In the genomic region with DNA sequence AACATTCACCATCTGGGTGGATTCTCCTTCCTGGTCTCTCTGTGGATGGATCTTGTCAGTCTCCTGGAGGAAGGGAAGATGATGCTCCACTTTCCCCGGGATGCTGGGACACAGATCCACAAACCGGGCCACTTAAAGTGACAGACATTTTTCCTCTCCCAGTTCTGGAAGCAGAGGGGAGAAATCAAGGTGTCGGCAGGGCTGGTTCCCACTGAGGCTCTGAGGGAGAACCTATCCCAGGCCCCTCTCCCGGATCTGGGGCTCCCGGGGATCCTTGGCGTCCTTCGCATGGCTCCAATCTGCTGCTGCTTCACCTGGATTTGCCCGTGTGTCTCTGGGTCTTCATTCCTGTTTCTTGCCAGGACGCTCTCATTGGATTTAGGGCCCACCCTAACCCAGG, we compare ENCODE assay signal across 14 cellular contexts.
DNase-seq lines count a peak whose midpoint lies in the region; ATAC-seq and TF ChIP-seq lines count a peak whose summit lies in the region.
"Had no signal": no experiment of that assay in that cellular context is flagged by ENCODE, and none has a peak within 500 bp of the region (broad histone marks: within the 10 kb centered on the region; RNA-seq: fewer than 3 reads in every experiment).

No MANE protein-coding gene starts in this region.

- H3K4me3 Mint-ChIP-seq in GM23338 = peak overlapping the region; percentile 78; the same call in 1 of the 3 replicates
- H3K4me3 Mint-ChIP-seq in WTC11 = peak overlapping the region; percentile 72
- peak overlapping the region; percentile 60 for H3K4me3 Mint-ChIP-seq in endodermal cell
- H3K4me3 Mint-ChIP-seq in osteocyte (ENCODE audit: unreplicated experiment) = no peak overlapping the region

- no peaks in the 10 kb centered on the region; the same call in 2 of the 3 replicates for H3K36me3 Mint-ChIP-seq in GM23338 (ENCODE audit: low read depth)
- no peaks in the 10 kb centered on the region for H3K36me3 Mint-ChIP-seq in WTC11
- H3K36me3 Mint-ChIP-seq in endodermal cell (ENCODE audit: low read depth) = no peaks in the 10 kb centered on the region
- H3K36me3 Mint-ChIP-seq in osteocyte (ENCODE audit: unreplicated experiment) = no peaks in the 10 kb centered on the region

- WGBS in endodermal cell (ENCODE audit: insufficient coverage in 1 of 2, insufficient read length in 1 of 2), 2 experiments = 88 to 97% methylated on average over 6 to 9 of the region's 9 CpGs

- H3K4me1 Mint-ChIP-seq in GM23338 (peaks cover 49% of the 10 kb centered on the region), WTC11 (peaks cover 48% of the 10 kb centered on the region), endodermal cell (peaks cover 10% of the 10 kb centered on the region), osteocyte (ENCODE audit: unreplicated experiment) (peaks cover 2% of the 10 kb centered on the region)

- H3K27ac ChIP-seq in GM23338 (ENCODE audit: low read depth) (no peak overlapping the region), endodermal cell (ENCODE audit: low read depth, low read length) (no peak overlapping the region)
- H3K27ac ChIP-seq: SJSA1 had no signal

- H3K9me3 ChIP-seq in endodermal cell (ENCODE audit: control insufficient read depth, low read length) = no peaks in the 10 kb centered on the region
- H3K9me3 ChIP-seq: SJSA1 had no signal

- H4K20me1 ChIP-seq in GM23338 (replicated peaks; ENCODE audit: insufficient read depth) = no peaks in the 10 kb centered on the region

- CTCF ChIA-PET in WTC11 (lab: Charles Lee) = interaction anchor here (1.1 kb wide), 1 partner anchor 153 kb away, joined by 3 read pairs; no protein-coding TSS in a partner anchor

- POLR2A ChIA-PET in WTC11 (lab: Charles Lee) = interaction anchor here (0.6 to 1.3 kb wide), 2 partner anchors 41 to 159 kb away, joined by 3 to 7 read pairs; no protein-coding TSS in a partner anchor

- H3K9me2 ChIP-seq in GM23338 (ENCODE audit: insufficient read depth) = no peaks in the 10 kb centered on the region

- peak overlapping the region; percentile 92 for H3K4me2 ChIP-seq in GM23338

- H3K9ac ChIP-seq in endodermal cell (ENCODE audit: extremely low read depth, low read length, poor library complexity, severe bottlenecking) = no peak overlapping the region

- DNase-seq in GM23338 (ENCODE audit: low spot score) = no peak
- DNase-seq in WTC11 (ENCODE audit: low spot score) = no peak
- no peak for DNase-seq in endodermal cell
- DNase-seq in osteocyte (ENCODE audit: extremely low spot score, unreplicated experiment) = peak; percentile 64
- no peak for DNase-seq in NCI-H1436 (lab: John Stamatoyannopoulos, UW)
- DNase-seq: DMS 273 treated with DMSO at 0.1 percent for 48 hours, KG1, NCI-H1092, NCI-H1694, NCI-H748 treated with DMSO at 0.1 percent for 48 hours, PC-3 had no signal

- peak overlapping the region; percentile 90 for H2AFZ ChIP-seq in GM23338

- ATAC-seq in GM23338 (no peak), WTC11 (no peak), GM19452 (IDR thresholded peaks at IDR 0.05; ENCODE audit: unreplicated experiment) (no peak), GM19328 (IDR thresholded peaks at IDR 0.05; ENCODE audit: unreplicated experiment) (no peak)
- ATAC-seq: PC-3 had no signal

- H3K27me3 ChIP-seq in GM23338 (ENCODE audit: insufficient read depth) (peaks cover 18% of the 10 kb centered on the region), endodermal cell (ENCODE audit: control insufficient read depth, insufficient read depth, low read length, poor library complexity, severe bottlenecking) (peaks cover 50% of the 10 kb centered on the region)

- H3K27me3 Mint-ChIP-seq in GM23338 (ENCODE audit: insufficient read depth, low read depth, poor library complexity) = peaks cover 46% of the 10 kb centered on the region
- H3K27me3 Mint-ChIP-seq in WTC11 (ENCODE audit: low read depth) = peaks cover 44% of the 10 kb centered on the region
- H3K27me3 Mint-ChIP-seq in endodermal cell (ENCODE audit: insufficient read depth) = peaks cover 67% of the 10 kb centered on the region
- peaks cover 86% of the 10 kb centered on the region for H3K27me3 Mint-ChIP-seq in osteocyte (ENCODE audit: unreplicated experiment)

- peak overlapping the region; percentile 83 for H3K4me3 ChIP-seq in GM23338
- no peak overlapping the region for H3K4me3 ChIP-seq in endodermal cell (ENCODE audit: low read length)
- H3K4me3 ChIP-seq: SJSA1 had no signal

- no peaks in the 10 kb centered on the region for H3K9me3 Mint-ChIP-seq in GM23338
- no peaks in the 10 kb centered on the region for H3K9me3 Mint-ChIP-seq in WTC11
- no peaks in the 10 kb centered on the region for H3K9me3 Mint-ChIP-seq in endodermal cell
- no peaks in the 10 kb centered on the region for H3K9me3 Mint-ChIP-seq in osteocyte (ENCODE audit: unreplicated experiment)

- H3F3A ChIP-seq in GM23338 (replicated peaks; ENCODE audit: low read depth) = no peaks in the 10 kb centered on the region

- no peak for TF ChIP-seq CTCF in GM23338 (conservative IDR thresholded peaks at IDR 0.05; ENCODE audit: low read depth in 2 of 2)
- TF ChIP-seq CTCF in WTC11 (IDR thresholded peaks at IDR 0.05) = no peak
- no peak for TF ChIP-seq CTCF in endodermal cell (conservative IDR thresholded peaks at IDR 0.05)
- TF ChIP-seq CTCF in osteocyte (IDR thresholded peaks at IDR 0.05) = no peak

- H3K4me1 ChIP-seq in GM23338 (ENCODE audit: insufficient read depth) (peaks cover 16% of the 10 kb centered on the region), endodermal cell (ENCODE audit: control insufficient read depth, insufficient read depth, low read length) (no peaks in the 10 kb centered on the region)
- H3K4me1 ChIP-seq: SJSA1 had no signal

- H3K27ac Mint-ChIP-seq in GM23338 (no peak overlapping the region), WTC11 (no peak overlapping the region), endodermal cell (no peak overlapping the region), osteocyte (ENCODE audit: unreplicated experiment) (no peak overlapping the region)

- H3K79me2 ChIP-seq in GM23338 (replicated peaks; ENCODE audit: insufficient read depth) = no peaks in the 10 kb centered on the region

- H3K36me3 ChIP-seq in GM23338 (ENCODE audit: insufficient read depth) (no peaks in the 10 kb centered on the region), endodermal cell (ENCODE audit: control insufficient read depth, insufficient read depth, low read length) (no peaks in the 10 kb centered on the region)
- H3K36me3 ChIP-seq: SJSA1 had no signal

TF ChIP-seq in GM23338, 12 proteins besides CTCF, POLR2A, EP300 and RAD21 (continues in another document):
- TF ChIP-seq EZH2phosphoT487 (IDR thresholded peaks at IDR 0.05; ENCODE audit: unreplicated experiment) (no peak), JUNB (IDR thresholded peaks at IDR 0.05; ENCODE audit: unreplicated experiment) (no peak), NANOG (IDR thresholded peaks at IDR 0.05; ENCODE audit: borderline replicate concordance) (no peak), EZH2 (IDR thresholded peaks at IDR 0.05; ENCODE audit: low read depth, unreplicated experiment) (no peak), ZNF331 (CRISPR knock-in tag; IDR thresholded peaks at IDR 0.05; ENCODE audit: low read depth) (no peak), CREB1 (CRISPR knock-in tag; IDR thresholded peaks at IDR 0.05; ENCODE audit: low read depth) (no peak), POLR2AphosphoS5 (IDR thresholded peaks at IDR 0.05; ENCODE audit: low read depth) (no peak)
- TF ChIP-seq, protein P1, sequence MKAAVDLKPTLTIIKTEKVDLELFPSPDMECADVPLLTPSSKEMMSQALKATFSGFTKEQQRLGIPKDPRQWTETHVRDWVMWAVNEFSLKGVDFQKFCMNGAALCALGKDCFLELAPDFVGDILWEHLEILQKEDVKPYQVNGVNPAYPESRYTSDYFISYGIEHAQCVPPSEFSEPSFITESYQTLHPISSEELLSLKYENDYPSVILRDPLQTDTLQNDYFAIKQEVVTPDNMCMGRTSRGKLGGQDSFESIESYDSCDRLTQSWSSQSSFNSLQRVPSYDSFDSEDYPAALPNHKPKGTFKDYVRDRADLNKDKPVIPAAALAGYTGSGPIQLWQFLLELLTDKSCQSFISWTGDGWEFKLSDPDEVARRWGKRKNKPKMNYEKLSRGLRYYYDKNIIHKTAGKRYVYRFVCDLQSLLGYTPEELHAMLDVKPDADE (IDR thresholded peaks at IDR 0.05) = no peak

TF ChIP-seq in WTC11, 78 proteins besides CTCF, POLR2A, EP300 and RAD21 (continues in another document):
- TF ChIP-seq NR1H2 (CRISPR knock-in tag; IDR thresholded peaks at IDR 0.05) (no peak), ETV6 (CRISPR knock-in tag; IDR thresholded peaks at IDR 0.05) (no peak), ZNF671 (CRISPR knock-in tag; IDR thresholded peaks at IDR 0.05) (no peak), GTF2I (CRISPR knock-in tag; conservative IDR thresholded peaks at IDR 0.05) (no peak), RELA (CRISPR knock-in tag; IDR thresholded peaks at IDR 0.05; ENCODE audit: borderline replicate concordance) (no peak), FOXP1 (CRISPR knock-in tag; IDR thresholded peaks at IDR 0.05; ENCODE audit: borderline replicate concordance) (no peak)
- TF ChIP-seq, protein P2, sequence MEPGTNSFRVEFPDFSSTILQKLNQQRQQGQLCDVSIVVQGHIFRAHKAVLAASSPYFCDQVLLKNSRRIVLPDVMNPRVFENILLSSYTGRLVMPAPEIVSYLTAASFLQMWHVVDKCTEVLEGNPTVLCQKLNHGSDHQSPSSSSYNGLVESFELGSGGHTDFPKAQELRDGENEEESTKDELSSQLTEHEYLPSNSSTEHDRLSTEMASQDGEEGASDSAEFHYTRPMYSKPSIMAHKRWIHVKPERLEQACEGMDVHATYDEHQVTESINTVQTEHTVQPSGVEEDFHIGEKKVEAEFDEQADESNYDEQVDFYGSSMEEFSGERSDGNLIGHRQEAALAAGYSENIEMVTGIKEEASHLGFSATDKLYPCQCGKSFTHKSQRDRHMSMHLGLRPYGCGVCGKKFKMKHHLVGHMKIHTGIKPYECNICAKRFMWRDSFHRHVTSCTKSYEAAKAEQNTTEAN (CRISPR knock-in tag; IDR thresholded peaks at IDR 0.05) = no peak
- TF ChIP-seq, protein P3, sequence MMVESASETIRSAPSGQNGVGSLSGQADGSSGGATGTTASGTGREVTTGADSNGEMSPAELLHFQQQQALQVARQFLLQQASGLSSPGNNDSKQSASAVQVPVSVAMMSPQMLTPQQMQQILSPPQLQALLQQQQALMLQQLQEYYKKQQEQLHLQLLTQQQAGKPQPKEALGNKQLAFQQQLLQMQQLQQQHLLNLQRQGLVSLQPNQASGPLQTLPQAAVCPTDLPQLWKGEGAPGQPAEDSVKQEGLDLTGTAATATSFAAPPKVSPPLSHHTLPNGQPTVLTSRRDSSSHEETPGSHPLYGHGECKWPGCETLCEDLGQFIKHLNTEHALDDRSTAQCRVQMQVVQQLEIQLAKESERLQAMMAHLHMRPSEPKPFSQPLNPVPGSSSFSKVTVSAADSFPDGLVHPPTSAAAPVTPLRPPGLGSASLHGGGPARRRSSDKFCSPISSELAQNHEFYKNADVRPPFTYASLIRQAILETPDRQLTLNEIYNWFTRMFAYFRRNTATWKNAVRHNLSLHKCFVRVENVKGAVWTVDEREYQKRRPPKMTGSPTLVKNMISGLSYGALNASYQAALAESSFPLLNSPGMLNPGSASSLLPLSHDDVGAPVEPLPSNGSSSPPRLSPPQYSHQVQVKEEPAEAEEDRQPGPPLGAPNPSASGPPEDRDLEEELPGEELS (CRISPR knock-in tag; IDR thresholded peaks at IDR 0.05) = no peak
